In genomic region chr5:142239394-142240159, GRCh38 we compare ENCODE assay signal across 1 cellular context.
TF ChIP-seq lines count a peak whose summit lies in the region.

No MANE protein-coding gene starts in this region.

TF ChIP-seq in H1, 55 proteins besides CTCF, POLR2A, EP300 and RAD21 (continued from another document):
- TF ChIP-seq CHD7 (IDR thresholded peaks at IDR 0.05; ENCODE audit: insufficient replicate concordance, low read length) = no peak
- TF ChIP-seq SUZ12 (IDR thresholded peaks at IDR 0.05; ENCODE audit: low read length) = no peak
- no peak for TF ChIP-seq SP2 (IDR thresholded peaks at IDR 0.05; ENCODE audit: low read length)
- no peak for TF ChIP-seq JUND (IDR thresholded peaks at IDR 0.05; ENCODE audit: low read length)
- TF ChIP-seq RFX5 (IDR thresholded peaks at IDR 0.05; ENCODE audit: borderline replicate concordance, low read depth, low read length) = no peak
- no peak for TF ChIP-seq HDAC6 (IDR thresholded peaks at IDR 0.05; ENCODE audit: low read depth, low read length)
- TF ChIP-seq NANOG (IDR thresholded peaks at IDR 0.05; ENCODE audit: insufficient read depth, low read depth, low read length, poor library complexity, severe bottlenecking) = no peak
- no peak for TF ChIP-seq SAP30 (IDR thresholded peaks at IDR 0.05; ENCODE audit: insufficient read depth, insufficient replicate concordance, low read length)
- no peak for TF ChIP-seq RXRA (IDR thresholded peaks at IDR 0.05; ENCODE audit: insufficient read depth, low read depth, low read length)
- TF ChIP-seq MAFK (IDR thresholded peaks at IDR 0.05; ENCODE audit: low read depth, low read length) = no peak
- TF ChIP-seq SRF (IDR thresholded peaks at IDR 0.05; ENCODE audit: low read depth, low read length) = no peak
- TF ChIP-seq CHD1 (IDR thresholded peaks at IDR 0.05; ENCODE audit: low read depth, low read length) = no peak
- no peak for TF ChIP-seq EZH2 (IDR thresholded peaks at IDR 0.05; ENCODE audit: low read depth, low read length, severe bottlenecking)
- TF ChIP-seq BCL11A (IDR thresholded peaks at IDR 0.05; ENCODE audit: low read depth in 2 of 2, low read length in 2 of 2) = no peak
- TF ChIP-seq SIN3A (conservative IDR thresholded peaks at IDR 0.05 in 1 of 2, IDR thresholded peaks at IDR 0.05 in 1 of 2; ENCODE audit: low read depth in 1 of 2, low read length in 2 of 2) = no peak
- TF ChIP-seq FOSL1 (IDR thresholded peaks at IDR 0.05; ENCODE audit: insufficient read depth, low read depth, low read length) = no peak
